Comparison of ENCODE assay signal across 27 cellular contexts in the genomic region with DNA sequence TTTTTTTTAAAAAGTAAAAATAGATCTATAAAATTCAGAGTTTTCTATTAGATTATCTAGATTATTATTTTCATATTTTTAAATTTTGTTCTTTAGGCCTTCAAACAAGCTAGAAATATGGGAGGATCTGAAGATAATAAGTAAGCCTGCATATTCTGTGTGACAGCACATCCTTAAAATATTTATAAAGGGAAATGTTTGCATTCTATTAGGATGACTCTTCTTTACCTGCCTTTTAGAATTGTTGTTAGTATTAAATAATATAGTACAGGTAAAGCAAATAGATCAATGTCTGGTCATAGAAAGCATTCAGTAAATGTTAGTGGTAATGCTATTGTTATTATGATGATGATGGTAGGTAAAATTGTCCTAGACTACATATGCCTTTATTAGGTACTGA.
"Had no signal": no experiment of that assay in that cellular context is flagged by ENCODE, and none has a peak within 500 bp of the region (broad histone marks: within the 10 kb centered on the region; RNA-seq: fewer than 3 reads in every experiment).

No MANE protein-coding gene starts in this region.

- H3K27me3 Mint-ChIP-seq: memory B cell; naive thymus-derived CD4-positive, alpha-beta T cell; natural killer cell treated with Interleukin-12 subunit alpha and Interleukin-12 subunit beta and Interleukin-15 and Interleukin-18, amount 100 ng/mL, for 72 hours; stimulated activated naive B cell treated with anti-CD40 and anti-IgM and Interleukin-4, amounts not matched to agents 10 μg/mL and 1 μg/mL and 100 μg/mL, for 72 hours had no signal

- ATAC-seq: mucosa of descending colon; naive thymus-derived CD4-positive, alpha-beta T cell; natural killer cell treated with Interleukin-12 subunit alpha and Interleukin-12 subunit beta and Interleukin-15 and Interleukin-18, amount 100 ng/mL, for 72 hours; pancreas; right cardiac atrium; sciatic nerve; stimulated activated naive B cell treated with anti-CD40 and anti-IgM and Interleukin-4, amounts not matched to agents 10 μg/mL and 1 μg/mL and 100 μg/mL, for 72 hours; stimulated activated naive CD8-positive, alpha-beta T cell treated with anti-CD3 and anti-CD28 coated beads, Interleukin-15, Interleukin-2, amounts not matched to agents 100 U/mL and 50 U/mL, for 24 hours had no signal

- H3K27ac Mint-ChIP-seq: memory B cell; naive thymus-derived CD4-positive, alpha-beta T cell; natural killer cell treated with Interleukin-12 subunit alpha and Interleukin-12 subunit beta and Interleukin-15 and Interleukin-18, amount 100 ng/mL, for 72 hours; stimulated activated naive B cell treated with anti-CD40 and anti-IgM and Interleukin-4, amounts not matched to agents 10 μg/mL and 1 μg/mL and 100 μg/mL, for 72 hours had no signal

- H3K9me3 Mint-ChIP-seq: memory B cell; natural killer cell treated with Interleukin-12 subunit alpha and Interleukin-12 subunit beta and Interleukin-15 and Interleukin-18, amount 100 ng/mL, for 72 hours; stimulated activated naive B cell treated with anti-CD40 and anti-IgM and Interleukin-4, amounts not matched to agents 10 μg/mL and 1 μg/mL and 100 μg/mL, for 72 hours had no signal

- H3K4me1 Mint-ChIP-seq: memory B cell; stimulated activated naive B cell treated with anti-CD40 and anti-IgM and Interleukin-4, amounts not matched to agents 10 μg/mL and 1 μg/mL and 100 μg/mL, for 72 hours had no signal

- H3K4me3 Mint-ChIP-seq: memory B cell; naive thymus-derived CD4-positive, alpha-beta T cell; natural killer cell treated with Interleukin-12 subunit alpha and Interleukin-12 subunit beta and Interleukin-15 and Interleukin-18, amount 100 ng/mL, for 72 hours; stimulated activated naive B cell treated with anti-CD40 and anti-IgM and Interleukin-4, amounts not matched to agents 10 μg/mL and 1 μg/mL and 100 μg/mL, for 72 hours had no signal

- DNase-seq: kidney; left ventricle myocardium inferior; midbrain; mucosa of descending colon; naive thymus-derived CD4-positive, alpha-beta T cell; pancreas; posterior cingulate gyrus; retina; right cardiac atrium; stimulated activated CD4-positive, alpha-beta T cell treated with anti-CD3 and anti-CD28 coated beads, Interleukin-12 subunit alpha, Interleukin-12 subunit beta, amount 100 ng/mL, for 4 hours; stimulated activated CD4-positive, alpha-beta T cell treated with anti-CD3 and anti-CD28 coated beads, Interleukin-15, amount 100 ng/mL, for 24 hours; stimulated activated CD4-positive, alpha-beta T cell treated with anti-CD3 and anti-CD28 coated beads, Interleukin-2, amount 100 ng/mL, for 24 hours; stimulated activated CD4-positive, alpha-beta T cell treated with anti-CD3 and anti-CD28 coated beads, Interleukin-4, amount 100 ng/mL, for 1 hour; stimulated activated naive B cell treated with anti-CD40 and anti-IgM and Interleukin-4, amounts not matched to agents 10 μg/mL and 1 μg/mL and 100 μg/mL, for 72 hours; stimulated activated naive CD8-positive, alpha-beta T cell treated with anti-CD3 and anti-CD28 coated beads, Interleukin-15, Interleukin-2, amounts not matched to agents 100 U/mL and 50 U/mL, for 24 hours; stomach; testis; thyroid gland; transverse colon; upper lobe of left lung had no signal

- H3K27ac ChIP-seq: left ventricle myocardium inferior, pancreas, prostate gland, skin epidermis, stomach, testis, thyroid gland, transverse colon, upper lobe of left lung, vagina had no signal

- FAIRE-seq: pancreas had no signal

- H3K4me3 ChIP-seq: left ventricle myocardium inferior, lung, mucosa of descending colon, pancreas, prostate gland, skin epidermis, stomach, testis, thyroid gland, transverse colon, upper lobe of left lung, vagina had no signal
